ENCODE assay signal across 13 cellular contexts in genomic region chr16:12078405-12079245, GRCh38.
A peak's percentile ranks its signal among the peaks of the same experiment; 100 is the strongest.
DNase-seq lines count a peak whose midpoint lies in the region; ATAC-seq and TF ChIP-seq lines count a peak whose summit lies in the region.
"Had no signal": no experiment of that assay in that cellular context is flagged by ENCODE, and none has a peak within 500 bp of the region (broad histone marks: within the 10 kb centered on the region; RNA-seq: fewer than 3 reads in every experiment).

No MANE protein-coding gene starts in this region.

- H3K4me1 ChIP-seq in BLaER1 = peaks cover 46% of the 10 kb centered on the region
- H3K4me1 ChIP-seq in CD4-positive, alpha-beta memory T cell (ENCODE audit: insufficient read depth, low read length) = peaks cover 71% of the 10 kb centered on the region
- H3K4me1 ChIP-seq in smooth muscle cell (ENCODE audit: low read depth) = no peaks in the 10 kb centered on the region
- H3K4me1 ChIP-seq: pancreas had no signal

- peaks cover 2 to 18% (median 12%) of the 10 kb centered on the region in 8 donors for H3K9me3 Mint-ChIP-seq in CD4-positive, alpha-beta memory T cell
- peaks cover 5% of the 10 kb centered on the region for H3K9me3 Mint-ChIP-seq in activated naive CD8-positive, alpha-beta T cell (ENCODE audit: low read depth)
- H3K9me3 Mint-ChIP-seq in naive B cell = no peaks in the 10 kb centered on the region

- POLR2A ChIA-PET in CD4-positive, alpha-beta memory T cell (lab: Charles Lee; ENCODE audit: partially characterized antibody) = interaction anchor here (0.5 to 3.4 kb wide), 6 partner anchors 11 to 335 kb away, joined by 3 to 16 read pairs (median 4); partner anchors contain the start of genes SNX29 and TXNDC11

- H3K9ac ChIP-seq in BLaER1 (no peak overlapping the region), smooth muscle cell (ENCODE audit: low read depth) (no peak overlapping the region)

- ATAC-seq in naive B cell (ENCODE audit: low read depth in 2 of 2) = no peak

- peaks cover 13 to 25% of the 10 kb centered on the region in 2 donors for H3K36me3 Mint-ChIP-seq in CD4-positive, alpha-beta memory T cell
- peaks cover 11% of the 10 kb centered on the region for H3K36me3 Mint-ChIP-seq in activated naive CD8-positive, alpha-beta T cell
- no peaks in the 10 kb centered on the region for H3K36me3 Mint-ChIP-seq in naive B cell

- H3K27ac ChIP-seq in BLaER1 (peak overlapping the region; percentile 72), smooth muscle cell (ENCODE audit: low read depth) (no peak overlapping the region)
- peak overlapping the region; percentile 58 for H3K27ac ChIP-seq in CD4-positive, alpha-beta memory T cell (ENCODE audit: low read depth, low read length)
- H3K27ac ChIP-seq: C4-2B, pancreas had no signal

- intact Hi-C loops in CD4-positive, alpha-beta memory T cell (cut with micrococcal nuclease) = no loop called here

- H3K4me1 Mint-ChIP-seq in CD4-positive, alpha-beta memory T cell = peaks cover 51 to 91% (median 67%) of the 10 kb centered on the region in 4 donors
- H3K4me1 Mint-ChIP-seq in activated naive CD8-positive, alpha-beta T cell (ENCODE audit: low read depth) = peaks cover 80% of the 10 kb centered on the region
- peaks cover 22 to 69% (median 47%) of the 10 kb centered on the region in 3 donors for H3K4me1 Mint-ChIP-seq in naive B cell
- H3K4me1 Mint-ChIP-seq: brain had no signal

- no peaks in the 10 kb centered on the region for H3F3A ChIP-seq in smooth muscle cell (ENCODE audit: low read depth)

- H3K27me3 Mint-ChIP-seq in CD4-positive, alpha-beta memory T cell = no peaks in the 10 kb centered on the region
- no peaks in the 10 kb centered on the region for H3K27me3 Mint-ChIP-seq in activated naive CD8-positive, alpha-beta T cell
- no peaks in the 10 kb centered on the region for H3K27me3 Mint-ChIP-seq in naive B cell
- H3K27me3 Mint-ChIP-seq: brain had no signal

- H3K27ac Mint-ChIP-seq in CD4-positive, alpha-beta memory T cell = peak overlapping the region; percentile 91 to 99 (median 97)
- peak overlapping the region; percentile 92 for H3K27ac Mint-ChIP-seq in activated naive CD8-positive, alpha-beta T cell
- peak overlapping the region in 4 of 6 donors; percentile 54 to 87 (median 86) for H3K27ac Mint-ChIP-seq in naive B cell

- 99% methylated on average over 26 of the region's 26 CpGs for WGBS in smooth muscle cell (ENCODE audit: low lambda C conversion rate)

- CTCF ChIA-PET in CD4-positive, alpha-beta memory T cell (lab: Charles Lee; ENCODE audit: partially characterized antibody) = interaction anchor here (1.2 to 9.0 kb wide), 3 partner anchors 10 to 496 kb away, joined by 3 to 131 read pairs (median 41); no protein-coding TSS in a partner anchor

- no peak overlapping the region for H3K4me3 ChIP-seq in BLaER1
- no peak overlapping the region for H3K4me3 ChIP-seq in CD4-positive, alpha-beta memory T cell (ENCODE audit: low read length in 2 of 2)
- no peak overlapping the region for H3K4me3 ChIP-seq in smooth muscle cell
- H3K4me3 ChIP-seq: pancreas had no signal

- no peaks in the 10 kb centered on the region for H3K79me2 ChIP-seq in smooth muscle cell (ENCODE audit: low read depth)

- H3K36me3 ChIP-seq in BLaER1 = peaks cover 26% of the 10 kb centered on the region; the same call in 1 of the 2 replicates
- no peaks in the 10 kb centered on the region for H3K36me3 ChIP-seq in CD4-positive, alpha-beta memory T cell (ENCODE audit: insufficient read depth, low read length)
- no peaks in the 10 kb centered on the region for H3K36me3 ChIP-seq in smooth muscle cell (ENCODE audit: low read depth)
- H3K36me3 ChIP-seq: pancreas had no signal

- no peak for TF ChIP-seq CTCF in smooth muscle cell (IDR thresholded peaks at IDR 0.05; ENCODE audit: borderline replicate concordance, insufficient read depth, poor library complexity, severe bottlenecking)

- H3K9me3 ChIP-seq in BLaER1 (no peaks in the 10 kb centered on the region; the same call in 1 of the 2 replicates), smooth muscle cell (replicated peaks; ENCODE audit: low read depth) (no peaks in the 10 kb centered on the region)
- H3K9me3 ChIP-seq in CD4-positive, alpha-beta memory T cell (ENCODE audit: control insufficient read depth in 1 of 2, low read length in 2 of 2) = no peaks in the 10 kb centered on the region
- H3K9me3 ChIP-seq: pancreas had no signal

- peak in 4 of 5 donors; percentile 36 to 58 (median 50) for DNase-seq in CD4-positive, alpha-beta memory T cell
- no peak for DNase-seq in naive B cell
- no peak for DNase-seq in NCI-H128 (lab: John Stamatoyannopoulos, UW; ENCODE audit: unreplicated experiment)
- no peak for DNase-seq in NCI-H2081 treated with DMSO at 0.1 percent for 48 hours (lab: John Stamatoyannopoulos, UW)
- no peak for DNase-seq in smooth muscle cell (lab: John Stamatoyannopoulos, UW; ENCODE audit: unreplicated experiment)
- DNase-seq: EL, mesendoderm, NCI-H1092 had no signal

- H4K20me1 ChIP-seq in BLaER1 (no peaks in the 10 kb centered on the region), smooth muscle cell (ENCODE audit: low read depth) (no peaks in the 10 kb centered on the region)

- H2AFZ ChIP-seq in smooth muscle cell (ENCODE audit: low read depth) = no peak overlapping the region

- H3K4me3 Mint-ChIP-seq in CD4-positive, alpha-beta memory T cell = peak overlapping the region; percentile 71 to 91 (median 84)
- H3K4me3 Mint-ChIP-seq in activated naive CD8-positive, alpha-beta T cell = peak overlapping the region; percentile 75
- no peak overlapping the region for H3K4me3 Mint-ChIP-seq in naive B cell
- H3K4me3 Mint-ChIP-seq: brain had no signal

- H3K4me2 ChIP-seq in BLaER1 = peak overlapping the region; percentile 73
- H3K4me2 ChIP-seq in smooth muscle cell = no peak overlapping the region

- H3K27me3 ChIP-seq in BLaER1 (no peaks in the 10 kb centered on the region), smooth muscle cell (ENCODE audit: low read depth) (no peaks in the 10 kb centered on the region)
- H3K27me3 ChIP-seq in CD4-positive, alpha-beta memory T cell (ENCODE audit: insufficient read depth, low read length) = no peaks in the 10 kb centered on the region
- H3K27me3 ChIP-seq: pancreas had no signal

Comparison
In these comparisons a context has a peak if more than half of its experiments do, and no peak if none do; other contexts are left out.
1. DNase-seq: peak in CD4-positive, alpha-beta memory T cell (4 of 5); none in naive B cell (single experiment), NCI-H128 (single experiment), NCI-H2081 treated with DMSO at 0.1 percent for 48 hours (single experiment) and smooth muscle cell (single experiment).
2. H3K4me3 Mint-ChIP-seq: peak in CD4-positive, alpha-beta memory T cell (8 of 8) and activated naive CD8-positive, alpha-beta T cell (single experiment); none in naive B cell (0 of 8).
3. Peak in every context shown above with its lines, with median percentiles within 50 percentile points of each other: H3K27ac Mint-ChIP-seq.